In the genomic region with DNA sequence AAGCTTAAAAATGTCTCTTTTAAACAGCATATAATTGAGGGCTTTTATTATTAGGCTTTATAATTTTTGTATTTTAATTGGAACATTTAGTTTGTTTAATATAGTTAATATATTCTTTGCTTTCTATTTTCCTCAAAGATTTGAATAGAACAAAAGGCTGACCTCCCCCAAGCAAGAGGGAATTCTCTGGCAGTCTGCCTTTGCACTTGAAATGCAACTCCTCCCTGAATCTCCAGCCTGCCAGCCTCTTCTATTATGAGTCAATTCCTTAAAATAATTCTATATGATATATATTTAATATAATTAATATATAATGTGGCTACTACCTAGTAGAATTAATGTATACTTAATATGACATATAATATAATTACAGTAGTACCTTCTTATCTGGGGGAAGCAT, we compare ENCODE assay signal across 21 cellular contexts.
DNase-seq lines count a peak whose midpoint lies in the region; ATAC-seq and TF ChIP-seq lines count a peak whose summit lies in the region.
"Had no signal": no experiment of that assay in that cellular context is flagged by ENCODE, and none has a peak within 500 bp of the region (broad histone marks: within the 10 kb centered on the region; RNA-seq: fewer than 3 reads in every experiment).

No MANE protein-coding gene starts in this region.

- no peak overlapping the region for H3K27ac Mint-ChIP-seq in activated T-helper 17 cell treated with anti-CD3 and anti-CD28 coated beads, Interleukin-2, amount 50 U/mL, for 72 hours
- H3K27ac Mint-ChIP-seq: activated naive CD4-positive, alpha-beta T cell treated with anti-CD3 and anti-CD28 coated beads for 36 hours; B cell; dendritic cell treated with granulocyte-macrophage colony-stimulating factor and Interleukin-4, amounts not matched to agents 40 ng/mL and 50 ng/mL, for 4 days had no signal

- no peaks in the 10 kb centered on the region for H3K27me3 Mint-ChIP-seq in activated T-helper 17 cell treated with anti-CD3 and anti-CD28 coated beads, Interleukin-2, amount 50 U/mL, for 72 hours
- H3K27me3 Mint-ChIP-seq: B cell; dendritic cell treated with granulocyte-macrophage colony-stimulating factor and Interleukin-4, amounts not matched to agents 40 ng/mL and 50 ng/mL, for 4 days had no signal

- no peaks in the 10 kb centered on the region for H3K9me3 Mint-ChIP-seq in activated T-helper 17 cell treated with anti-CD3 and anti-CD28 coated beads, Interleukin-2, amount 50 U/mL, for 72 hours
- H3K9me3 Mint-ChIP-seq: activated naive CD4-positive, alpha-beta T cell treated with anti-CD3 and anti-CD28 coated beads for 36 hours; dendritic cell treated with granulocyte-macrophage colony-stimulating factor and Interleukin-4, amounts not matched to agents 40 ng/mL and 50 ng/mL, for 4 days; stimulated activated effector memory CD8-positive, alpha-beta T cell treated with anti-CD3 and anti-CD28 coated beads, Interleukin-12 subunit alpha, Interleukin-12 subunit beta, amount 100 ng/mL, for 72 hours had no signal

- DNase-seq in NCI-H446 treated with DMSO at 0.1 percent for 48 hours (lab: John Stamatoyannopoulos, UW) (peak; percentile 28), cardiac fibroblast (ENCODE audit: low read depth in 2 of 2) (peak; percentile 54 to 74), foreskin fibroblast (peak; percentile 32 to 72), superior temporal gyrus (ENCODE audit: extremely low spot score) (peak; percentile 59), dorsolateral prefrontal cortex (no peak), UCSD-AML1 (lab: John Stamatoyannopoulos, UW; ENCODE audit: unreplicated experiment) (no peak)
- DNase-seq: activated CD4-positive, alpha-beta T cell treated with anti-CD3 and anti-CD28 coated beads, Interleukin-2, amount 50 U/mL, for 4 hours; activated naive CD4-positive, alpha-beta T cell treated with anti-CD3 and anti-CD28 coated beads for 36 hours; aorta; GF-D8; GOT3; Karpas-422; NCI-H1092 treated with DMSO at 0.1 percent for 48 hours; NCI-H2029 treated with DMSO at 0.1 percent for 48 hours; NCI-H526; SHP77; tibial artery had no signal

- H3K4me3 ChIP-seq in cardiac fibroblast (replicated peaks in 1 of 2; ENCODE audit: low read depth in 2 of 2, low read length in 2 of 2) (no peak overlapping the region), foreskin fibroblast (ENCODE audit: low read depth in 1 of 2, low read length in 2 of 2) (no peak overlapping the region), dorsolateral prefrontal cortex (no peak overlapping the region)
- H3K4me3 ChIP-seq: tibial artery had no signal

- intact Hi-C loops in dorsolateral prefrontal cortex (cut with DNase I) = loop anchor here in 1 of 2 donors (10.0 kb wide), 1 partner anchor 68 kb away; a partner anchor contains a TSS

- no peak overlapping the region for H3K4me3 Mint-ChIP-seq in activated T-helper 17 cell treated with anti-CD3 and anti-CD28 coated beads, Interleukin-2, amount 50 U/mL, for 72 hours
- H3K4me3 Mint-ChIP-seq: activated naive CD4-positive, alpha-beta T cell treated with anti-CD3 and anti-CD28 coated beads for 36 hours; B cell; dendritic cell treated with granulocyte-macrophage colony-stimulating factor and Interleukin-4, amounts not matched to agents 40 ng/mL and 50 ng/mL, for 4 days; stimulated activated effector memory CD8-positive, alpha-beta T cell treated with anti-CD3 and anti-CD28 coated beads, Interleukin-12 subunit alpha, Interleukin-12 subunit beta, amount 100 ng/mL, for 72 hours had no signal

- TF ChIP-seq CTCF in cardiac fibroblast (IDR thresholded peaks at IDR 0.05; ENCODE audit: low read depth, low read length) (no peak), foreskin fibroblast (IDR thresholded peaks at IDR 0.05; ENCODE audit: low read depth, low read length) (no peak), dorsolateral prefrontal cortex (IDR thresholded peaks at IDR 0.05 in 54 of 56, conservative IDR thresholded peaks at IDR 0.05 in 2 of 56; ENCODE audit: low read depth in 1 of 56, partially characterized antibody in 56 of 56) (no peak)

- no peak for ATAC-seq in activated T-helper 17 cell treated with anti-CD3 and anti-CD28 coated beads, Interleukin-2, amount 50 U/mL, for 72 hours (replicated peaks)
- ATAC-seq: stimulated activated effector memory CD8-positive, alpha-beta T cell treated with anti-CD3 and anti-CD28 coated beads, Interleukin-12 subunit alpha, Interleukin-12 subunit beta, amount 100 ng/mL, for 72 hours had no signal

- peak overlapping the region in 27 of 59 donors; percentile 0 to 70 (median 38) for H3K27ac ChIP-seq in dorsolateral prefrontal cortex
- H3K27ac ChIP-seq: tibial artery had no signal

- peaks cover 20% of the 10 kb centered on the region for H3K4me1 Mint-ChIP-seq in activated T-helper 17 cell treated with anti-CD3 and anti-CD28 coated beads, Interleukin-2, amount 50 U/mL, for 72 hours

- no peaks in the 10 kb centered on the region for H3K27me3 ChIP-seq in dorsolateral prefrontal cortex
- H3K27me3 ChIP-seq: tibial artery had no signal

- peaks cover 30% of the 10 kb centered on the region for H3K36me3 Mint-ChIP-seq in activated T-helper 17 cell treated with anti-CD3 and anti-CD28 coated beads, Interleukin-2, amount 50 U/mL, for 72 hours (ENCODE audit: low read depth)

Comparison
In these comparisons a context has a peak if more than half of its experiments do, and no peak if none do; other contexts are left out.
1. DNase-seq: peak in NCI-H446 treated with DMSO at 0.1 percent for 48 hours (single experiment), cardiac fibroblast (2 of 2), foreskin fibroblast (2 of 2) and superior temporal gyrus (single experiment); none in dorsolateral prefrontal cortex (0 of 10) and UCSD-AML1 (single experiment).